Comparison of ENCODE assay signal across 24 cellular contexts in genomic region chr4:1366371-1367229, GRCh38. TPM values are rescaled to one million over a fixed set of nuclear protein-coding genes. Genes with fewer than 3 reads are reported as not detected.
A peak's percentile ranks its signal among the peaks of the same experiment; 100 is the strongest.
DNase-seq lines count a peak whose midpoint lies in the region; ATAC-seq and TF ChIP-seq lines count a peak whose summit lies in the region.
"Had no signal": no experiment of that assay in that cellular context is flagged by ENCODE, and none has a peak within 500 bp of the region (broad histone marks: within the 10 kb centered on the region; RNA-seq: fewer than 3 reads in every experiment).

No MANE protein-coding gene starts in this region.

- POLR2A ChIA-PET in IMR-90 (lab: Charles Lee; ENCODE audit: unreplicated experiment) = no interaction called here

- H2BK20ac ChIP-seq in IMR-90 (ENCODE audit: low read depth, low read length) = no peak overlapping the region

- H3K4me3 ChIP-seq in BLaER1 treated with 17β-estradiol and CSF1 and Interleukin-3, amounts not matched to agents 10 nM and 100 nM = no peak overlapping the region
- no peak overlapping the region for H3K4me3 ChIP-seq in IMR-90 (ENCODE audit: insufficient read depth, low read depth, low read length)
- H3K4me3 ChIP-seq: breast epithelium, ovary, tibial artery had no signal

- TF ChIP-seq CTCF in IMR-90 (conservative IDR thresholded peaks at IDR 0.05; ENCODE audit: low read depth, low read length) = no peak

- 92% methylated on average over 8 of the region's 35 CpGs; no CpG with 5 or more reads in 1 of the 2 experiments for WGBS in IMR-90 (ENCODE audit: extremely low coverage in 2 of 2, insufficient read length in 1 of 2), 2 experiments

- no peak overlapping the region for H2BK15ac ChIP-seq in IMR-90 (ENCODE audit: low read depth, low read length)

- H3K9me3 ChIP-seq in BLaER1 treated with 17β-estradiol and CSF1 and Interleukin-3, amounts not matched to agents 10 nM and 100 nM (replicated peaks in 1 of 11) = no peaks in the 10 kb centered on the region
- H3K9me3 ChIP-seq in IMR-90 (ENCODE audit: control insufficient read depth, insufficient read depth, low read length) = no peaks in the 10 kb centered on the region
- H3K9me3 ChIP-seq: breast epithelium, ovary, tibial artery had no signal

- no TSS peak for BruUV-seq in IMR-90 (replicated peaks; lab: Mats Ljungman, UMichigan)

- H3K4ac ChIP-seq in IMR-90 (ENCODE audit: low read depth, low read length) = no peak overlapping the region

- intact Hi-C loops in IMR-90 (cut with micrococcal nuclease) = loop anchor here (10.0 kb wide), 1 partner anchor 358 kb away; the partner anchor contains the start of genes TACC3 and TMEM129
- intact Hi-C loops in left cardiac atrium (cut with DNase I) = no loop called here
- intact Hi-C loops in posterior vena cava (cut with DNase I) = loop anchor here in 1 of 2 donors (1.0 kb wide), 1 partner anchor 166 kb away; no protein-coding TSS in a partner anchor

- no peak overlapping the region for H3K27ac ChIP-seq in BLaER1 treated with 17β-estradiol and CSF1 and Interleukin-3, amounts not matched to agents 10 nM and 100 nM
- H3K27ac ChIP-seq in IMR-90 (ENCODE audit: insufficient read depth, low read length) = no peak overlapping the region
- H3K27ac ChIP-seq: breast epithelium, ovary, tibial artery had no signal

- no peak for DNase-seq in IMR-90
- DNase-seq in left cardiac atrium = peak; percentile 11
- peak; percentile 77 for DNase-seq in posterior vena cava (ENCODE audit: low spot score)
- no peak for DNase-seq in NCI-H345 treated with DMSO at 0.1 percent for 48 hours (lab: John Stamatoyannopoulos, UW; ENCODE audit: unreplicated experiment)
- DNase-seq in stimulated activated CD4-positive, alpha-beta T cell treated with anti-CD3 and anti-CD28 coated beads, Interleukin-4, amount 100 ng/mL, for 24 hours = no peak
- DNase-seq: activated CD4-positive, alpha-beta memory T cell treated with anti-CD3 and anti-CD28 coated beads, Interleukin-2, amount 10 ng/mL, durations not matched to agents 7 days and 5 days; activated CD4-positive, CD25-positive, alpha-beta regulatory T cell treated with anti-CD3 and anti-CD28 coated beads, Interleukin-2, amount 50 U/mL, for 72 hours; activated CD8-positive, alpha-beta memory T cell treated with anti-CD3 and anti-CD28 coated beads, Interleukin-2, amount 50 U/mL, for 48 hours; C1 segment of cervical spinal cord; effector CD4-positive, alpha-beta T cell; Kasumi-1; NK-92 treated with Interleukin-12 subunit alpha and Interleukin-12 subunit beta, amount 100 ng/mL, for 24 hours; stimulated activated CD4-positive, alpha-beta T cell treated with anti-CD3 and anti-CD28 coated beads, Interleukin-2, amount 100 ng/mL, for 48 hours had no signal

- no peaks in the 10 kb centered on the region; a peak in 1 of 4 replicates for H3K79me1 ChIP-seq in IMR-90 (ENCODE audit: low read depth in 1 of 2, low read length in 2 of 2)

- no peak overlapping the region for H4K5ac ChIP-seq in IMR-90 (ENCODE audit: low read depth, low read length)

- no peak for ATAC-seq in IMR-90 (ENCODE audit: low read depth)
- ATAC-seq in left cardiac atrium = no peak
- ATAC-seq in HG03097 (IDR thresholded peaks at IDR 0.05; ENCODE audit: low FRiP score, unreplicated experiment) = no peak
- ATAC-seq: naive thymus-derived CD8-positive, alpha-beta T cell had no signal

- H3K14ac ChIP-seq in IMR-90 (replicated peaks; ENCODE audit: low read depth, low read length) = no peak overlapping the region

- H3K4me1 ChIP-seq in BLaER1 treated with 17β-estradiol and CSF1 and Interleukin-3, amounts not matched to agents 10 nM and 100 nM = peaks cover 0 to 28% (median 25%) of the 10 kb centered on the region in 10 experiments; a peak in 17 of 20 replicates
- no peaks in the 10 kb centered on the region for H3K4me1 ChIP-seq in IMR-90 (ENCODE audit: control insufficient read depth, insufficient read depth, low read length)
- H3K4me1 ChIP-seq: breast epithelium had no signal

- H2AK5ac ChIP-seq in IMR-90 (ENCODE audit: low read depth, low read length) = no peak overlapping the region

- dilution Hi-C loops in IMR-90 (cut with HindIII; ENCODE audit: low sequenced_read_pairs, unreplicated experiment) = no loop called here

- H3K18ac ChIP-seq in IMR-90 (ENCODE audit: low read depth, low read length) = no peak overlapping the region

- no peak overlapping the region for H2BK120ac ChIP-seq in IMR-90 (ENCODE audit: low read depth, low read length)

- TF ChIP-seq RAD21 in IMR-90 (IDR thresholded peaks at IDR 0.05; ENCODE audit: low read length) = no peak

- peak overlapping the region in 4 of 11 experiments; percentile 1 to 34 (median 19); a peak in 5 of 22 replicates for H3K9ac ChIP-seq in BLaER1 treated with 17β-estradiol and CSF1 and Interleukin-3, amounts not matched to agents 10 nM and 100 nM
- H3K9ac ChIP-seq in IMR-90 (ENCODE audit: low read depth, low read length) = no peak overlapping the region

- H3K9me1 ChIP-seq in IMR-90 (ENCODE audit: insufficient read depth, low read length) = no peaks in the 10 kb centered on the region; the same call in 1 of the 2 replicates

- in situ Hi-C loops in IMR-90 (cut with MboI; ENCODE audit: low sequenced_read_pairs) = no loop called here

- H4K20me1 ChIP-seq in BLaER1 treated with 17β-estradiol and CSF1 and Interleukin-3, amounts not matched to agents 10 nM and 100 nM = peaks cover 0 to 57% (median 6%) of the 10 kb centered on the region in 11 experiments; a peak in 8 of 22 replicates
- no peaks in the 10 kb centered on the region for H4K20me1 ChIP-seq in IMR-90 (ENCODE audit: insufficient read depth, low read length)

- no peak for TF ChIP-seq POLR2A in IMR-90 (IDR thresholded peaks at IDR 0.05; ENCODE audit: low read depth, low read length)

- peak overlapping the region in 9 of 11 experiments; percentile 7 to 81 (median 63); a peak in 14 of 22 replicates for H3K4me2 ChIP-seq in BLaER1 treated with 17β-estradiol and CSF1 and Interleukin-3, amounts not matched to agents 10 nM and 100 nM
- H3K4me2 ChIP-seq in IMR-90 (ENCODE audit: low read depth, low read length) = no peak overlapping the region

- no peaks in the 10 kb centered on the region for H3K27me3 ChIP-seq in BLaER1 treated with 17β-estradiol and CSF1 and Interleukin-3, amounts not matched to agents 10 nM and 100 nM
- H3K27me3 ChIP-seq in IMR-90 (ENCODE audit: control insufficient read depth, insufficient read depth, low read length) = no peaks in the 10 kb centered on the region
- H3K27me3 ChIP-seq: breast epithelium, ovary, tibial artery had no signal

- H2AFZ ChIP-seq in IMR-90 (replicated peaks; ENCODE audit: low read length, poor library complexity) = peak overlapping the region; percentile 11

- CTCF ChIA-PET in IMR-90 (lab: Yijun Ruan, JAX) = interaction anchor here (0.9 kb wide), 1 partner anchor 11 kb away, joined by 3 read pairs; no protein-coding TSS in a partner anchor

- peaks cover 0 to 31% (median 0%) of the 10 kb centered on the region in 11 experiments; a peak in 5 of 22 replicates for H3K36me3 ChIP-seq in BLaER1 treated with 17β-estradiol and CSF1 and Interleukin-3, amounts not matched to agents 10 nM and 100 nM
- peaks cover 15% of the 10 kb centered on the region for H3K36me3 ChIP-seq in IMR-90 (ENCODE audit: control insufficient read depth, insufficient read depth, low read length)
- H3K36me3 ChIP-seq: breast epithelium, ovary had no signal

- no peak overlapping the region for H4K91ac ChIP-seq in IMR-90 (ENCODE audit: insufficient read depth, low read depth, low read length)

- H2AK9ac ChIP-seq in IMR-90 (replicated peaks; ENCODE audit: low read depth, low read length, poor library complexity) = peak overlapping the region; percentile 28

- no peak overlapping the region for H3K56ac ChIP-seq in IMR-90 (ENCODE audit: extremely low read depth, insufficient read depth, low read length)

- H2BK5ac ChIP-seq in IMR-90 (ENCODE audit: low read depth, low read length, poor library complexity, severe bottlenecking) = no peak overlapping the region

- H4K8ac ChIP-seq in IMR-90 (ENCODE audit: low read depth in 2 of 2, low read length in 2 of 2) = no peak overlapping the region

- H3K23ac ChIP-seq in IMR-90 (ENCODE audit: low read depth, low read length) = no peak overlapping the region

TF ChIP-seq in IMR-90, 13 proteins besides CTCF, POLR2A, EP300 and RAD21 (continues in another document):
- TF ChIP-seq CHD1 (IDR thresholded peaks at IDR 0.05; ENCODE audit: low read depth, low read length) (no peak), RCOR1 (IDR thresholded peaks at IDR 0.05; ENCODE audit: insufficient replicate concordance, low read length) (no peak), USF2 (IDR thresholded peaks at IDR 0.05; ENCODE audit: low read depth, low read length) (no peak), RFX5 (IDR thresholded peaks at IDR 0.05; ENCODE audit: low read depth, low read length) (no peak), MAFK (IDR thresholded peaks at IDR 0.05; ENCODE audit: low read depth, low read length) (no peak), NFE2L2 (IDR thresholded peaks at IDR 0.05; ENCODE audit: low read depth, low read length) (no peak)
- TF ChIP-seq, protein P1, sequence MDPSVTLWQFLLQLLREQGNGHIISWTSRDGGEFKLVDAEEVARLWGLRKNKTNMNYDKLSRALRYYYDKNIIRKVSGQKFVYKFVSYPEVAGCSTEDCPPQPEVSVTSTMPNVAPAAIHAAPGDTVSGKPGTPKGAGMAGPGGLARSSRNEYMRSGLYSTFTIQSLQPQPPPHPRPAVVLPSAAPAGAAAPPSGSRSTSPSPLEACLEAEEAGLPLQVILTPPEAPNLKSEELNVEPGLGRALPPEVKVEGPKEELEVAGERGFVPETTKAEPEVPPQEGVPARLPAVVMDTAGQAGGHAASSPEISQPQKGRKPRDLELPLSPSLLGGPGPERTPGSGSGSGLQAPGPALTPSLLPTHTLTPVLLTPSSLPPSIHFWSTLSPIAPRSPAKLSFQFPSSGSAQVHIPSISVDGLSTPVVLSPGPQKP (IDR thresholded peaks at IDR 0.05; ENCODE audit: borderline replicate concordance, low read depth, low read length) = no peak

RNA-seq across cellular contexts. Expression of gene UVSSA, which starts 19.6 kb away (rescaled TPM):
- 1.4 TPM in 2 replicates for total RNA-seq in IMR-90 (2012; rRNA removed)
- polyA plus RNA-seq in IMR-90 (2012; rRNA removed) = 8.4 and 9.4 TPM in 2 replicates
- 5.7 and 5.9 TPM in 2 replicates for polyA plus RNA-seq in IMR-90 (2012; cell fraction: cytosol; rRNA removed)
- polyA plus RNA-seq in IMR-90 (2012; cell fraction: nucleus; rRNA removed; ENCODE audit: low replicate concordance) = 63.0 and 126 TPM in 2 replicates
- total RNA-seq in left cardiac atrium = 1 to 10 TPM; 7.9 to 8.4 TPM
- total RNA-seq in posterior vena cava = 10 to 100 TPM; 14.3 to 14.7 TPM

RNA-seq across cellular contexts. Expression of gene NKX1-1, which starts 39.6 kb away (rescaled TPM):
- total RNA-seq in IMR-90 (2012; rRNA removed) (not detected in 2 replicates), left cardiac atrium (not detected), posterior vena cava (not detected)
- not detected in 2 replicates for polyA plus RNA-seq in IMR-90 (2012; rRNA removed)
- not detected in 2 replicates for polyA plus RNA-seq in IMR-90 (2012; cell fraction: cytosol; rRNA removed)
- polyA plus RNA-seq in IMR-90 (2012; cell fraction: nucleus; rRNA removed; ENCODE audit: low replicate concordance) = not detected in 2 replicates
- total RNA-seq: activated CD4-positive, alpha-beta memory T cell treated with anti-CD3 and anti-CD28 coated beads, Interleukin-2, amount 10 ng/mL, durations not matched to agents 7 days and 5 days; activated T-helper 1 cell treated with anti-CD3 and anti-CD28 coated beads, Interleukin-12 subunit alpha, Interleukin-12 subunit beta, Interleukin-2, Interleukin-4 antibody, amounts not matched to agents 30 ng/mL and 10 ng/mL and 1 ng/mL, durations not matched to agents 14 hours and 24 hours and 36 hours; breast epithelium; G401; H7; lower leg skin; naive thymus-derived CD8-positive, alpha-beta T cell; ovary had no signal
- polyA plus RNA-seq: AG04450; naive thymus-derived CD8-positive, alpha-beta T cell; ovary had no signal

Comparison
In these comparisons a context has a peak if more than half of its experiments do, and no peak if none do; other contexts are left out.
1. DNase-seq: peak in left cardiac atrium (single experiment) and posterior vena cava (single experiment); none in IMR-90 (single experiment), NCI-H345 treated with DMSO at 0.1 percent for 48 hours (single experiment) and stimulated activated CD4-positive, alpha-beta T cell treated with anti-CD3 and anti-CD28 coated beads, Interleukin-4, amount 100 ng/mL, for 24 hours (single experiment).